3 cellular contexts compared by ENCODE assay signal in the genomic region with DNA sequence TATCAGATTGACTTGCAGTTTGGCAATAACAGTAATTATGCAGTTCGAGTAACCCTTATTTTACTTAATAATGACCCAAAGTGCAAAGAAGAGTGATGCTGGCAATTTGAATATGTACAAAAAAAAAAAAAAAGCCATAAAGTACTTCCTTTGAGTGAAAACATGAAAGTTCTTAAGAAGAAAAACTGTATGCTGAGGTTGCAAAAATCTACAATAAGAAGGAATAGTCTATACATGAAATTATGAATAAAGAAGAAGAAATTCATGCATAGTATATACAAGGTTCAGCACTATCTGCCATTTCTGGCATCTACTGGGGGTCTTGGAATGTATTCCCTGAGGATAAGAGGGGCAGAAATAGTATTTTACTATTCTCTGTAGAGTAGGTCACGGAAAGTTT.
TF ChIP-seq lines count a peak whose summit lies in the region.

No MANE protein-coding gene starts in this region.

TF ChIP-seq in A549, 52 proteins besides CTCF, POLR2A, EP300 and RAD21:
- TF ChIP-seq, protein P1, sequence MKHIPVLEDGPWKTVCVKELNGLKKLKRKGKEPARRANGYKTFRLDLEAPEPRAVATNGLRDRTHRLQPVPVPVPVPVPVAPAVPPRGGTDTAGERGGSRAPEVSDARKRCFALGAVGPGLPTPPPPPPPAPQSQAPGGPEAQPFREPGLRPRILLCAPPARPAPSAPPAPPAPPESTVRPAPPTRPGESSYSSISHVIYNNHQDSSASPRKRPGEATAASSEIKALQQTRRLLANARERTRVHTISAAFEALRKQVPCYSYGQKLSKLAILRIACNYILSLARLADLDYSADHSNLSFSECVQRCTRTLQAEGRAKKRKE (CRISPR knock-in tag; IDR thresholded peaks at IDR 0.05; ENCODE audit: low read depth), result no peak
- TF ChIP-seq MAFK (IDR thresholded peaks at IDR 0.05; ENCODE audit: partially characterized antibody), result peak; percentile 70

TF ChIP-seq in IMR-90, 13 proteins besides CTCF, POLR2A, EP300 and RAD21:
- TF ChIP-seq RCOR1 (IDR thresholded peaks at IDR 0.05; ENCODE audit: insufficient replicate concordance, low read length), result no peak
- peak; percentile 73 for TF ChIP-seq MAFK (IDR thresholded peaks at IDR 0.05; ENCODE audit: low read depth, low read length)
TF ChIP-seq in IMR-90: peak in this region for 1.

TF ChIP-seq in K562, 482 proteins besides CTCF, POLR2A, EP300 and RAD21:
- TF ChIP-seq TBL1XR1 (IDR thresholded peaks at IDR 0.05; ENCODE audit: low read length in 2 of 2) (no peak), CEBPG (CRISPR knock-in tag; IDR thresholded peaks at IDR 0.05) (no peak), CEBPG (tag; conservative IDR thresholded peaks at IDR 0.05 in 1 of 2, IDR thresholded peaks at IDR 0.05 in 1 of 2) (no peak), ZNF551 (CRISPR knock-in tag; IDR thresholded peaks at IDR 0.05) (no peak), CAMTA2 (CRISPR knock-in tag; conservative IDR thresholded peaks at IDR 0.05) (no peak), C11orf30 (IDR thresholded peaks at IDR 0.05; ENCODE audit: low read depth) (peak; percentile 53; the same call in 1 of the 2 replicates), ZKSCAN8 (CRISPR knock-in tag; IDR thresholded peaks at IDR 0.05) (no peak), STAT5A (IDR thresholded peaks at IDR 0.05; ENCODE audit: borderline replicate concordance, low read length) (no peak), THRAP3 (IDR thresholded peaks at IDR 0.05; ENCODE audit: borderline replicate concordance) (no peak), RBBP5 (IDR thresholded peaks at IDR 0.05; ENCODE audit: borderline replicate concordance, insufficient read depth, low read length, poor library complexity, severe bottlenecking) (no peak), ZNF316 (IDR thresholded peaks at IDR 0.05) (peak; percentile 84), MAFG (tag; conservative IDR thresholded peaks at IDR 0.05) (peak; percentile 37; the same call in 1 of the 2 replicates), ZNF274 (IDR thresholded peaks at IDR 0.05; ENCODE audit: borderline replicate concordance, low read depth, low read length) (no peak), ZNF282 (CRISPR knock-in tag; IDR thresholded peaks at IDR 0.05) (no peak), ZNF507 (tag; conservative IDR thresholded peaks at IDR 0.05) (no peak), GABPB1 (CRISPR knock-in tag; IDR thresholded peaks at IDR 0.05) (no peak), MBD1 (CRISPR knock-in tag; IDR thresholded peaks at IDR 0.05) (no peak), RBM25 (IDR thresholded peaks at IDR 0.05; ENCODE audit: low read depth, low read length, severe bottlenecking) (no peak), MAFK (IDR thresholded peaks at IDR 0.05; ENCODE audit: low read length) (peak; percentile 23; the same call in 1 of the 2 replicates), NR2C2 (CRISPR knock-in tag; IDR thresholded peaks at IDR 0.05) (no peak), NR2C2 (tag; IDR thresholded peaks at IDR 0.05) (no peak)
- TF ChIP-seq, protein P2, sequence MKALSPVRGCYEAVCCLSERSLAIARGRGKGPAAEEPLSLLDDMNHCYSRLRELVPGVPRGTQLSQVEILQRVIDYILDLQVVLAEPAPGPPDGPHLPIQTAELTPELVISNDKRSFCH (CRISPR knock-in tag; IDR thresholded peaks at IDR 0.05), result no peak
- TF ChIP-seq, protein P2 (tag; IDR thresholded peaks at IDR 0.05), result no peak
- TF ChIP-seq, protein P3, sequence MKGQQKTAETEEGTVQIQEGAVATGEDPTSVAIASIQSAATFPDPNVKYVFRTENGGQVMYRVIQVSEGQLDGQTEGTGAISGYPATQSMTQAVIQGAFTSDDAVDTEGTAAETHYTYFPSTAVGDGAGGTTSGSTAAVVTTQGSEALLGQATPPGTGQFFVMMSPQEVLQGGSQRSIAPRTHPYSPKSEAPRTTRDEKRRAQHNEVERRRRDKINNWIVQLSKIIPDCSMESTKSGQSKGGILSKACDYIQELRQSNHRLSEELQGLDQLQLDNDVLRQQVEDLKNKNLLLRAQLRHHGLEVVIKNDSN (CRISPR knock-in tag; IDR thresholded peaks at IDR 0.05), result no peak
- TF ChIP-seq, protein P4, sequence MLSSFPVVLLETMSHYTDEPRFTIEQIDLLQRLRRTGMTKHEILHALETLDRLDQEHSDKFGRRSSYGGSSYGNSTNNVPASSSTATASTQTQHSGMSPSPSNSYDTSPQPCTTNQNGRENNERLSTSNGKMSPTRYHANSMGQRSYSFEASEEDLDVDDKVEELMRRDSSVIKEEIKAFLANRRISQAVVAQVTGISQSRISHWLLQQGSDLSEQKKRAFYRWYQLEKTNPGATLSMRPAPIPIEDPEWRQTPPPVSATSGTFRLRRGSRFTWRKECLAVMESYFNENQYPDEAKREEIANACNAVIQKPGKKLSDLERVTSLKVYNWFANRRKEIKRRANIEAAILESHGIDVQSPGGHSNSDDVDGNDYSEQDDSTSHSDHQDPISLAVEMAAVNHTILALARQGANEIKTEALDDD (IDR thresholded peaks at IDR 0.05), result no peak
- TF ChIP-seq, protein P5, sequence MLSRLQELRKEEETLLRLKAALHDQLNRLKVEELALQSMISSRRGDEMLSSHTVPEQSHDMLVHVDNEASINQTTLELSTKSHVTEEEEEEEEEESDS (CRISPR knock-in tag; IDR thresholded peaks at IDR 0.05), result no peak
TF ChIP-seq in K562: peak in this region for 4.
